Comparison of ENCODE assay signal across 17 cellular contexts in the genomic region with DNA sequence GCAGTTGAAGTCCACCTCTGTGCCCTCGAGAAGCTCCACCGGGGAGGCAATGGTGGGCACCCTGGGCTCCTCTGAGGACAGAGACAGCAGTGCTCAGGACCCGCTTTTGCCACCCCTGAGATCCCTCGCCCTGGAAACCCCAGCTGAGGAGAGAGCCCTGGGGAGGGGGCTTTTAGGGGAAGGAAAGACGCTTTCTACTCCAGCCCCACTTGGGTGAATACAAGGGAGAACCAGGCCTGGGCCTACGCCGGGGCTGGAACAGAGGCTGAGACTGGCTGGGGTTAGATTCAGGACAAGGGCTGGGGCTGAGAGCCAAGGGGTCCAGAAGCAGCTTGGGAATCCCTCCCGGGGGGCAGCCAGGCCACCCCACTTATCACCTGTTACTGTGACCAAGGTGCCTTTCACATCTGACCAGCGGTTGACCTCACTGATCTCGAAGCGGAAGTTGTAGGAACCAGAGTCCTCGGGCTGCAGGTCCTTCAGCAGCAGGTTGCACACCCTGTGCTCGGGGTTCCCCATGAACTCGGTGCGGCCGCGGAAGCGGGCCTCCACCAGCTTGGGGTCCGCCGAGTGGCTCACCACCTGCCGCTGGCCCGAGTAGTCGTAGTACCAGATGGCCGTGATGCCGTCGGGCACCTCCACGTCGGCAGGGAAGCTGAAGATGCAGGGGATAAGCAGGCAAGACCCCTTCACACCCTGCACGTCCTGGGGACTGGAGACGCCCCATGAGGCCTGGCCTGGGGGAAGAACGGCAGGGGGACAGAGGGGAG. TPM values are rescaled to one million over a fixed set of nuclear protein-coding genes. Genes with fewer than 3 reads are reported as not detected.
DNase-seq lines count a peak whose midpoint lies in the region; ATAC-seq and TF ChIP-seq lines count a peak whose summit lies in the region.
"Had no signal": no experiment of that assay in that cellular context is flagged by ENCODE, and none has a peak within 500 bp of the region (broad histone marks: within the 10 kb centered on the region; RNA-seq: fewer than 3 reads in every experiment).

No MANE protein-coding gene starts in this region.

- H4K5ac ChIP-seq in IMR-90 (ENCODE audit: low read depth, low read length), result no peak overlapping the region

- H3K27me3 Mint-ChIP-seq in endodermal cell (ENCODE audit: insufficient read depth), result peaks cover 2% of the 10 kb centered on the region
- peaks cover 33% of the 10 kb centered on the region for H3K27me3 Mint-ChIP-seq in stimulated activated memory B cell treated with anti-CD40 and anti-IgM and Interleukin-4, amounts not matched to agents 10 μg/mL and 1 μg/mL and 100 μg/mL, for 72 hours

- H3K4me3 ChIP-seq in IMR-90 (ENCODE audit: insufficient read depth, low read depth, low read length), result no peak overlapping the region
- H3K4me3 ChIP-seq in endodermal cell (ENCODE audit: low read length), result no peak overlapping the region
- H3K4me3 ChIP-seq in neuronal stem cell (ENCODE audit: low read length in 2 of 2), result no peak overlapping the region
- H3K4me3 ChIP-seq in tibial artery, result no peak overlapping the region
- H3K4me3 ChIP-seq: GM23338, HAP-1, K562 had no signal

- POLR2A ChIA-PET in IMR-90 (lab: Charles Lee; ENCODE audit: unreplicated experiment), result no interaction called here

- H3K9ac ChIP-seq in IMR-90 (ENCODE audit: low read depth, low read length), result no peak overlapping the region
- H3K9ac ChIP-seq in endodermal cell (ENCODE audit: extremely low read depth, low read length, poor library complexity, severe bottlenecking), result no peak overlapping the region
- peak overlapping the region; percentile 50 for H3K9ac ChIP-seq in neuronal stem cell (ENCODE audit: low read depth, low read length, poor library complexity)

- H3K79me1 ChIP-seq in IMR-90 (ENCODE audit: low read depth in 1 of 2, low read length in 2 of 2) (no peaks in the 10 kb centered on the region), neuronal stem cell (ENCODE audit: low read depth, low read length) (no peaks in the 10 kb centered on the region)

- H3K4me2 ChIP-seq in IMR-90 (ENCODE audit: low read depth, low read length), result no peak overlapping the region
- no peak overlapping the region for H3K4me2 ChIP-seq in neuronal stem cell (ENCODE audit: insufficient read depth, low read length, poor library complexity, severe bottlenecking)
- H3K4me2 ChIP-seq: GM23338 had no signal

- no peak overlapping the region for H2BK20ac ChIP-seq in IMR-90 (ENCODE audit: low read depth, low read length)

- no peaks in the 10 kb centered on the region for H3K36me3 Mint-ChIP-seq in endodermal cell (ENCODE audit: low read depth)
- no peaks in the 10 kb centered on the region for H3K36me3 Mint-ChIP-seq in stimulated activated memory B cell treated with anti-CD40 and anti-IgM and Interleukin-4, amounts not matched to agents 10 μg/mL and 1 μg/mL and 100 μg/mL, for 72 hours
- H3K36me3 Mint-ChIP-seq: CD8-positive, alpha-beta T cell had no signal

- H3K27me3 ChIP-seq in IMR-90 (ENCODE audit: control insufficient read depth, insufficient read depth, low read length) (peaks cover 38% of the 10 kb centered on the region), endodermal cell (ENCODE audit: control insufficient read depth, insufficient read depth, low read length, poor library complexity, severe bottlenecking) (no peaks in the 10 kb centered on the region), neuronal stem cell (ENCODE audit: control insufficient read depth in 3 of 3, insufficient read depth in 3 of 3, low read depth in 1 of 3, low read length in 3 of 3) (no peaks in the 10 kb centered on the region), tibial artery (no peaks in the 10 kb centered on the region)

- no peak overlapping the region for H3K27ac ChIP-seq in IMR-90 (ENCODE audit: insufficient read depth, low read length)
- no peak overlapping the region for H3K27ac ChIP-seq in endodermal cell (ENCODE audit: low read depth, low read length)
- H3K27ac ChIP-seq in neuronal stem cell (replicated peaks; ENCODE audit: low read length), result no peak overlapping the region
- peak overlapping the region; percentile 13 to 60 for H3K27ac ChIP-seq in tibial artery

- DNase-seq in IMR-90 (no peak), endodermal cell (no peak), neuronal stem cell (ENCODE audit: low spot score) (no peak), tibial artery (no peak), DMS114 treated with DMSO at 0.1 percent for 48 hours (lab: John Stamatoyannopoulos, UW; ENCODE audit: unreplicated experiment) (no peak), NCI-H69 (lab: John Stamatoyannopoulos, UW) (no peak)
- DNase-seq: CD8-positive, alpha-beta T cell; DMS 273 treated with DMSO at 0.1 percent for 48 hours; DMS79 treated with DMSO at 0.1 percent for 48 hours had no signal

- H2AFZ ChIP-seq in IMR-90 (replicated peaks; ENCODE audit: low read length, poor library complexity) (no peak overlapping the region), neuronal stem cell (ENCODE audit: low read length) (no peak overlapping the region)
- H2AFZ ChIP-seq: GM23338 had no signal

- no peak overlapping the region for H3K14ac ChIP-seq in IMR-90 (replicated peaks; ENCODE audit: low read depth, low read length)
- H3K14ac ChIP-seq in neuronal stem cell (ENCODE audit: low read length), result peak overlapping the region; percentile 6

- no peak overlapping the region for H4K8ac ChIP-seq in IMR-90 (ENCODE audit: low read depth in 2 of 2, low read length in 2 of 2)
- no peak overlapping the region for H4K8ac ChIP-seq in neuronal stem cell (ENCODE audit: low read depth, low read length)

- no peak for TF ChIP-seq CTCF in IMR-90 (conservative IDR thresholded peaks at IDR 0.05; ENCODE audit: low read depth, low read length)
- no peak for TF ChIP-seq CTCF in endodermal cell (conservative IDR thresholded peaks at IDR 0.05)
- TF ChIP-seq CTCF in tibial artery (IDR thresholded peaks at IDR 0.05), result no peak

- no peaks in the 10 kb centered on the region for H3K9me3 Mint-ChIP-seq in endodermal cell
- H3K9me3 Mint-ChIP-seq in stimulated activated memory B cell treated with anti-CD40 and anti-IgM and Interleukin-4, amounts not matched to agents 10 μg/mL and 1 μg/mL and 100 μg/mL, for 72 hours, result no peaks in the 10 kb centered on the region
- H3K9me3 Mint-ChIP-seq: CD8-positive, alpha-beta T cell; GM23338 had no signal

- H3K18ac ChIP-seq in IMR-90 (ENCODE audit: low read depth, low read length) (no peak overlapping the region), neuronal stem cell (ENCODE audit: low read length) (peak overlapping the region; percentile 89)

- H3K27ac Mint-ChIP-seq in endodermal cell, result peak overlapping the region; percentile 17
- H3K27ac Mint-ChIP-seq in stimulated activated memory B cell treated with anti-CD40 and anti-IgM and Interleukin-4, amounts not matched to agents 10 μg/mL and 1 μg/mL and 100 μg/mL, for 72 hours, result no peak overlapping the region
- H3K27ac Mint-ChIP-seq: CD14-positive monocyte; CD8-positive, alpha-beta T cell; GM23338 had no signal

- H2AK9ac ChIP-seq in IMR-90 (replicated peaks; ENCODE audit: low read depth, low read length, poor library complexity), result peak overlapping the region; percentile 22

- no peak overlapping the region for H2BK15ac ChIP-seq in IMR-90 (ENCODE audit: low read depth, low read length)
- no peak overlapping the region for H2BK15ac ChIP-seq in neuronal stem cell (ENCODE audit: low read length)

- no peak overlapping the region for H2BK120ac ChIP-seq in IMR-90 (ENCODE audit: low read depth, low read length)
- H2BK120ac ChIP-seq in neuronal stem cell (ENCODE audit: low read depth, low read length), result peak overlapping the region; percentile 49

- intact Hi-C loops in IMR-90 (cut with micrococcal nuclease) (no loop called here), tibial artery (cut with DNase I; ENCODE audit: low total_unique reads) (no loop called here)

- H3K23ac ChIP-seq in IMR-90 (ENCODE audit: low read depth, low read length) (no peak overlapping the region), neuronal stem cell (ENCODE audit: low read depth, low read length, poor library complexity) (peak overlapping the region; percentile 47)

- H3K56ac ChIP-seq in IMR-90 (ENCODE audit: extremely low read depth, insufficient read depth, low read length), result no peak overlapping the region

- no peak overlapping the region for H3K4ac ChIP-seq in IMR-90 (ENCODE audit: low read depth, low read length)
- H3K4ac ChIP-seq in neuronal stem cell (ENCODE audit: low read length), result no peak overlapping the region

- ATAC-seq in IMR-90 (ENCODE audit: low read depth) (no peak), GM21447 (IDR thresholded peaks at IDR 0.05; ENCODE audit: unreplicated experiment) (no peak)
- ATAC-seq in stimulated activated memory B cell treated with anti-CD40 and anti-IgM and Interleukin-4, amounts not matched to agents 10 μg/mL and 1 μg/mL and 100 μg/mL, for 72 hours, result no peak
- ATAC-seq: CD8-positive, alpha-beta T cell; K562 had no signal

- no TSS peak for BruUV-seq in IMR-90 (replicated peaks; lab: Mats Ljungman, UMichigan)

- H2AK5ac ChIP-seq in IMR-90 (ENCODE audit: low read depth, low read length) (no peak overlapping the region), neuronal stem cell (ENCODE audit: low read depth, low read length) (no peak overlapping the region)

- no peaks in the 10 kb centered on the region for H3K4me1 ChIP-seq in IMR-90 (ENCODE audit: control insufficient read depth, insufficient read depth, low read length)
- no peaks in the 10 kb centered on the region for H3K4me1 ChIP-seq in endodermal cell (ENCODE audit: control insufficient read depth, insufficient read depth, low read length)
- no peaks in the 10 kb centered on the region for H3K4me1 ChIP-seq in neuronal stem cell (ENCODE audit: control insufficient read depth in 2 of 2, insufficient read depth in 1 of 2, low read depth in 1 of 2, low read length in 2 of 2)
- peaks cover 0 to 19% (median 12%) of the 10 kb centered on the region in 4 donors for H3K4me1 ChIP-seq in tibial artery
- H3K4me1 ChIP-seq: HAP-1 had no signal

- dilution Hi-C loops in IMR-90 (cut with HindIII; ENCODE audit: low sequenced_read_pairs, unreplicated experiment), result no loop called here

- no peaks in the 10 kb centered on the region for H3K36me3 ChIP-seq in IMR-90 (ENCODE audit: control insufficient read depth, insufficient read depth, low read length)
- H3K36me3 ChIP-seq in endodermal cell (ENCODE audit: control insufficient read depth, insufficient read depth, low read length), result no peaks in the 10 kb centered on the region
- H3K36me3 ChIP-seq in neuronal stem cell (replicated peaks in 1 of 2; ENCODE audit: control insufficient read depth in 2 of 2, insufficient read depth in 2 of 2, low read length in 2 of 2), result no peaks in the 10 kb centered on the region
- H3K36me3 ChIP-seq in tibial artery, result no peaks in the 10 kb centered on the region
- H3K36me3 ChIP-seq: HAP-1 had no signal

- in situ Hi-C loops in IMR-90 (cut with MboI; ENCODE audit: low sequenced_read_pairs), result no loop called here

- no peak for TF ChIP-seq POLR2A in IMR-90 (IDR thresholded peaks at IDR 0.05; ENCODE audit: low read depth, low read length)

- H3K4me3 Mint-ChIP-seq in endodermal cell, result no peak overlapping the region
- H3K4me3 Mint-ChIP-seq in stimulated activated memory B cell treated with anti-CD40 and anti-IgM and Interleukin-4, amounts not matched to agents 10 μg/mL and 1 μg/mL and 100 μg/mL, for 72 hours, result no peak overlapping the region
- H3K4me3 Mint-ChIP-seq: CD14-positive monocyte; CD8-positive, alpha-beta T cell; GM23338 had no signal

- TF ChIP-seq RAD21 in IMR-90 (IDR thresholded peaks at IDR 0.05; ENCODE audit: low read length), result no peak

- no CpG with 5 or more reads among the region's 31 CpGs for WGBS in IMR-90 (ENCODE audit: extremely low coverage in 2 of 2, insufficient read length in 1 of 2), 2 experiments
- WGBS in endodermal cell (ENCODE audit: insufficient coverage in 1 of 2, insufficient read length in 1 of 2), 2 experiments, result 92% methylated on average over 13 to 31 of the region's 31 CpGs
- no CpG with 5 or more reads among the region's 31 CpGs for WGBS in neuronal stem cell (ENCODE audit: extremely low coverage in 2 of 2, insufficient read length in 2 of 2, insufficient replicate concordance in 1 of 2), 2 donors

- no peak overlapping the region for H2BK5ac ChIP-seq in IMR-90 (ENCODE audit: low read depth, low read length, poor library complexity, severe bottlenecking)
- no peak overlapping the region for H2BK5ac ChIP-seq in neuronal stem cell (ENCODE audit: low read length)

- no peaks in the 10 kb centered on the region for H4K20me1 ChIP-seq in IMR-90 (ENCODE audit: insufficient read depth, low read length)

- no peaks in the 10 kb centered on the region for H3K4me1 Mint-ChIP-seq in endodermal cell
- H3K4me1 Mint-ChIP-seq in stimulated activated memory B cell treated with anti-CD40 and anti-IgM and Interleukin-4, amounts not matched to agents 10 μg/mL and 1 μg/mL and 100 μg/mL, for 72 hours, result peaks cover 9% of the 10 kb centered on the region
- H3K4me1 Mint-ChIP-seq: GM23338 had no signal

- H3K9me3 ChIP-seq in IMR-90 (ENCODE audit: control insufficient read depth, insufficient read depth, low read length), result peaks cover 2% of the 10 kb centered on the region; the same call in 1 of the 2 replicates
- no peaks in the 10 kb centered on the region for H3K9me3 ChIP-seq in endodermal cell (ENCODE audit: control insufficient read depth, low read length)
- H3K9me3 ChIP-seq in neuronal stem cell (replicated peaks in 1 of 2; ENCODE audit: control insufficient read depth in 2 of 2, insufficient read depth in 1 of 2, low read depth in 1 of 2, low read length in 2 of 2), result no peaks in the 10 kb centered on the region
- no peaks in the 10 kb centered on the region for H3K9me3 ChIP-seq in tibial artery
- H3K9me3 ChIP-seq: HAP-1 had no signal

- H2BK12ac ChIP-seq in neuronal stem cell (ENCODE audit: low read length), result peak overlapping the region; percentile 53

- CTCF ChIA-PET in IMR-90 (lab: Yijun Ruan, JAX), result interaction anchor here (2.2 kb wide), 1 partner anchor 30 kb away, joined by 8 read pairs; no protein-coding TSS in a partner anchor

- H4K91ac ChIP-seq in IMR-90 (ENCODE audit: insufficient read depth, low read depth, low read length) (no peak overlapping the region), neuronal stem cell (ENCODE audit: low read depth, low read length, poor library complexity) (no peak overlapping the region)

- no peaks in the 10 kb centered on the region for H3K9me1 ChIP-seq in IMR-90 (ENCODE audit: insufficient read depth, low read length)

RNA-seq across cellular contexts. Expression of a gene that starts 6.2 kb away (rescaled TPM):
- not detected in 2 replicates for total RNA-seq in IMR-90 (2012; rRNA removed)
- not detected in 2 replicates for polyA plus RNA-seq in IMR-90 (2012; rRNA removed)
- polyA plus RNA-seq in IMR-90 (2012; cell fraction: cytosol; rRNA removed), result not detected in 2 replicates
- polyA plus RNA-seq in IMR-90 (2012; cell fraction: nucleus; rRNA removed; ENCODE audit: low replicate concordance), result 0.01 TPM in 1 of 2 replicates, not detected in the other
- not detected for total RNA-seq in endodermal cell
- polyA plus RNA-seq in endodermal cell (2013, experiment 1 of 2), result not detected
- polyA plus RNA-seq in endodermal cell (2013, experiment 2 of 2), result not detected
- 0.01 TPM for polyA plus RNA-seq in neuronal stem cell (2013, experiment 1 of 2)
- polyA plus RNA-seq in neuronal stem cell (2013, experiment 2 of 2), result 0.01 TPM
- total RNA-seq: A673, GM23338 had no signal
- polyA plus RNA-seq: BJ, GM23338, K562 had no signal

RNA-seq across cellular contexts. Expression of a gene that starts 24.3 kb away (rescaled TPM):
- under 0.01 and 0.18 TPM in 2 replicates for total RNA-seq in IMR-90 (2012; rRNA removed)
- polyA plus RNA-seq in IMR-90 (2012; rRNA removed), result 1.6 and 1.7 TPM in 2 replicates
- 0.13 and 0.60 TPM in 2 replicates for polyA plus RNA-seq in IMR-90 (2012; cell fraction: cytosol; rRNA removed)
- polyA plus RNA-seq in IMR-90 (2012; cell fraction: nucleus; rRNA removed; ENCODE audit: low replicate concordance), result 17.6 and 23.5 TPM in 2 replicates
- total RNA-seq in endodermal cell, result 1 to 10 TPM; 3.0 to 3.3 TPM
- 7.7 TPM for polyA plus RNA-seq in endodermal cell (2013, experiment 1 of 2)
- polyA plus RNA-seq in endodermal cell (2013, experiment 2 of 2), result 6.9 TPM
- 5.2 TPM for polyA plus RNA-seq in neuronal stem cell (2013, experiment 1 of 2)
- 5.3 TPM for polyA plus RNA-seq in neuronal stem cell (2013, experiment 2 of 2)
- total RNA-seq: A673; CD8-positive, alpha-beta T cell; K562 had no signal
- polyA plus RNA-seq: CD14-positive monocyte, K562 had no signal

RNA-seq across cellular contexts. Expression of a gene that starts 26.3 kb away (rescaled TPM):
- total RNA-seq in IMR-90 (2012; rRNA removed) (not detected in 2 replicates), endodermal cell (1 to 10 TPM; 1.1 to 1.4 TPM)
- polyA plus RNA-seq in IMR-90 (2012; rRNA removed), result not detected in 2 replicates
- polyA plus RNA-seq in IMR-90 (2012; cell fraction: cytosol; rRNA removed), result 0.03 TPM in 1 of 2 replicates, not detected in the other
- not detected in 2 replicates for polyA plus RNA-seq in IMR-90 (2012; cell fraction: nucleus; rRNA removed; ENCODE audit: low replicate concordance)
- 1.5 TPM for polyA plus RNA-seq in endodermal cell (2013, experiment 1 of 2)
- polyA plus RNA-seq in endodermal cell (2013, experiment 2 of 2), result 1.1 TPM
- polyA plus RNA-seq in neuronal stem cell (2013, experiment 1 of 2), result 0.39 TPM
- polyA plus RNA-seq in neuronal stem cell (2013, experiment 2 of 2), result 0.47 TPM
- total RNA-seq: A673; CD8-positive, alpha-beta T cell had no signal
- polyA plus RNA-seq: CD14-positive monocyte had no signal

RNA-seq across cellular contexts. Expression of a gene that starts 43.0 kb away (rescaled TPM):
- total RNA-seq in IMR-90 (2012; rRNA removed) (not detected in 2 replicates), endodermal cell (not detected)
- polyA plus RNA-seq in IMR-90 (2012; rRNA removed), result not detected in 2 replicates
- not detected in 2 replicates for polyA plus RNA-seq in IMR-90 (2012; cell fraction: cytosol; rRNA removed)
- polyA plus RNA-seq in IMR-90 (2012; cell fraction: nucleus; rRNA removed; ENCODE audit: low replicate concordance), result not detected in 2 replicates
- polyA plus RNA-seq in endodermal cell (2013, experiment 1 of 2), result not detected
- not detected for polyA plus RNA-seq in endodermal cell (2013, experiment 2 of 2)
- polyA plus RNA-seq in neuronal stem cell (2013, experiment 1 of 2), result not detected
- polyA plus RNA-seq in neuronal stem cell (2013, experiment 2 of 2), result not detected
- total RNA-seq: A673; CD8-positive, alpha-beta T cell; GM23338; K562 had no signal
- polyA plus RNA-seq: BJ, CD14-positive monocyte, GM23338, K562 had no signal

Comparison
In these comparisons a context has a peak if more than half of its experiments do, and no peak if none do; other contexts are left out.
1. H3K27ac ChIP-seq: peak in tibial artery (2 of 2); none in IMR-90 (single experiment), endodermal cell (single experiment) and neuronal stem cell (single experiment).